ENCODE assay signal across 1 cellular context in genomic region chr13:93805736-93806135, GRCh38.
TF ChIP-seq lines count a peak whose summit lies in the region.

No MANE protein-coding gene starts in this region.

TF ChIP-seq in GM23338, 12 proteins besides CTCF, POLR2A, EP300 and RAD21 (continued from another document):
- TF ChIP-seq ZNF462 (CRISPR knock-in tag; IDR thresholded peaks at IDR 0.05) (no peak), CREB1 (CRISPR knock-in tag; IDR thresholded peaks at IDR 0.05; ENCODE audit: low read depth) (no peak), JUNB (IDR thresholded peaks at IDR 0.05; ENCODE audit: unreplicated experiment) (no peak), EZH2 (IDR thresholded peaks at IDR 0.05; ENCODE audit: low read depth, unreplicated experiment) (no peak), POLR2AphosphoS5 (IDR thresholded peaks at IDR 0.05; ENCODE audit: low read depth) (no peak), REST (IDR thresholded peaks at IDR 0.05; ENCODE audit: unreplicated experiment) (no peak), ZNF331 (CRISPR knock-in tag; IDR thresholded peaks at IDR 0.05; ENCODE audit: low read depth) (no peak)
TF ChIP-seq in GM23338: peak in this region for 0.
